Comparison of ENCODE assay signal across 17 cellular contexts in genomic region chr5:83556190-83556589, GRCh38.
DNase-seq lines count a peak whose midpoint lies in the region; ATAC-seq and TF ChIP-seq lines count a peak whose summit lies in the region.
"Had no signal": no experiment of that assay in that cellular context is flagged by ENCODE, and none has a peak within 500 bp of the region (broad histone marks: within the 10 kb centered on the region; RNA-seq: fewer than 3 reads in every experiment).

No MANE protein-coding gene starts in this region.

- no peak overlapping the region for H3K4me2 ChIP-seq in neural progenitor cell
- H3K4me2 ChIP-seq: PC-9 had no signal

- H3K4me3 ChIP-seq in neural progenitor cell, result no peak overlapping the region
- H3K4me3 ChIP-seq: PC-9 had no signal

- ATAC-seq in GM18873 (IDR thresholded peaks at IDR 0.05; ENCODE audit: low FRiP score, unreplicated experiment), result peak; percentile 79
- peak; percentile 94 for ATAC-seq in GM21529 (IDR thresholded peaks at IDR 0.05; ENCODE audit: unreplicated experiment)
- peak; percentile 50 for ATAC-seq in HG03095 (IDR thresholded peaks at IDR 0.05; ENCODE audit: unreplicated experiment)
- no peak for ATAC-seq in left ventricle myocardium superior
- ATAC-seq: left lobe of liver had no signal

- no peak overlapping the region for H2AFZ ChIP-seq in neural progenitor cell (replicated peaks)
- H2AFZ ChIP-seq: PC-9 had no signal

- H3K79me2 ChIP-seq in neural progenitor cell (ENCODE audit: low read depth), result no peaks in the 10 kb centered on the region

- no peaks in the 10 kb centered on the region for H4K20me1 ChIP-seq in neural progenitor cell (ENCODE audit: low read depth)

- no peak overlapping the region for H3K4me3 Mint-ChIP-seq in neural progenitor cell
- H3K4me3 Mint-ChIP-seq: dendritic cell treated with granulocyte-macrophage colony-stimulating factor and Interleukin-4, amounts not matched to agents 40 ng/mL and 50 ng/mL, for 4 days had no signal

- no peaks in the 10 kb centered on the region for H3K9me3 Mint-ChIP-seq in neural progenitor cell
- H3K9me3 Mint-ChIP-seq: dendritic cell treated with granulocyte-macrophage colony-stimulating factor and Interleukin-4, amounts not matched to agents 40 ng/mL and 50 ng/mL, for 4 days had no signal

- intact Hi-C loops in left ventricle myocardium superior (cut with micrococcal nuclease), result no loop called here

- H3K36me3 ChIP-seq in neural progenitor cell, result peaks cover 8% of the 10 kb centered on the region

- H3K27me3 Mint-ChIP-seq in neural progenitor cell (ENCODE audit: insufficient read depth, low read depth), result no peaks in the 10 kb centered on the region
- H3K27me3 Mint-ChIP-seq: dendritic cell treated with granulocyte-macrophage colony-stimulating factor and Interleukin-4, amounts not matched to agents 40 ng/mL and 50 ng/mL, for 4 days had no signal

- no peak overlapping the region for H3K27ac ChIP-seq in neural progenitor cell
- H3K27ac ChIP-seq: PC-9, VCaP had no signal

- H3K9ac ChIP-seq in neural progenitor cell, result no peak overlapping the region

- peaks cover 49% of the 10 kb centered on the region for H3K36me3 Mint-ChIP-seq in neural progenitor cell

- no peak for TF ChIP-seq CTCF in neural progenitor cell (IDR thresholded peaks at IDR 0.05)

- DNase-seq in neural progenitor cell (ENCODE audit: low spot score) (no peak), ureter (ENCODE audit: low spot score) (no peak), NCI-H2196 (lab: John Stamatoyannopoulos, UW; ENCODE audit: unreplicated experiment) (no peak), SIG-M5 treated with dmso at 0.1 percent for 504 hours (lab: John Stamatoyannopoulos, UW; ENCODE audit: unreplicated experiment) (no peak), left ventricle myocardium superior (no peak)
- DNase-seq: activated CD8-positive, alpha-beta memory T cell treated with anti-CD3 and anti-CD28 coated beads for 24 hours; activated gamma-delta T cell; DMS 273 treated with DMSO at 0.1 percent for 48 hours; Kasumi-1; NCI-H510A; PC-9 had no signal

- no peaks in the 10 kb centered on the region for H3K9me3 ChIP-seq in neural progenitor cell (ENCODE audit: low read depth)

- no peaks in the 10 kb centered on the region for H3K4me1 Mint-ChIP-seq in neural progenitor cell

- no peaks in the 10 kb centered on the region for H3K4me1 ChIP-seq in neural progenitor cell

- no peaks in the 10 kb centered on the region for H3F3A ChIP-seq in neural progenitor cell (ENCODE audit: low read depth)

- H3K27me3 ChIP-seq in neural progenitor cell, result no peaks in the 10 kb centered on the region

- H3K27ac Mint-ChIP-seq in neural progenitor cell, result peak overlapping the region; percentile 63
- H3K27ac Mint-ChIP-seq: dendritic cell treated with granulocyte-macrophage colony-stimulating factor and Interleukin-4, amounts not matched to agents 40 ng/mL and 50 ng/mL, for 4 days had no signal
